In the genomic region with DNA sequence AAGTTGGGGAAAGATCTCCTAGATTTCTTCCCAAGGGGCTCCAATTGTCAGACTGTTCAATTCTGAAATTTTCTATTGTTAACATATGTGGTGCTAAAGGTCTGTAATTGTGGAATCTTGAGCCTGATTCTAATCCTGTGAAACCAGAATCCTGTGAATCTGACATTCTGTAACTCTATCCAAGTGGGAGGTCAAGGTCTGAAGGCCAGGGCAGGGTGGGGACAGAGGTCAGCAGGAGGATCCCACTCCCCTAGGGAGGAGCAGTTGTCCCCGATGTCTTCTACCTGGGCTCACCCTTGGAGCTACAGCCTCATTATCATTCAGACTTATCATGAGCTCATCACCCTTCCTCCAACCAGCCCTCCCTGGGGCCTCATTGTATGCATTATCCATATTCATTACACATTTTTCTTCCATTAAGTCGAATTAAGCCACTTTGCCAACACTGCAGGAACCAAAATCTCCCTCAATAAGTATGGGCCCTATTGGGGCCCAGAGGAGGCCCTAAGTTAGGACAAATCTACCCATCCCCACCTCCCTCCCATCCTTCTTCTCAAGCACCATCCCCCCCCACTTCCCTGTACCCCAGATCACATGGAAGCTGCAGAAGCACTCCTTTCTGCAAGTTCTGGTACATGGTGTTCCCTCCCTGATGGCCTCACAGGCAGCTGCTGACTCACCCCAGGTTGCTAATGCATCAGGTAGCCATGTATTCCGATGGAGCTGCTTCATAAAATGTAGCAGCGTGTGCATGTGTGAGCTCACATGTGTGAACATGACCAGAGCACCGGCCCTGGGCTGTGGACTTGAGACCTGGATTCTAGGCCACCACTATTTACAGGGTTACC, we compare ENCODE assay signal across 16 cellular contexts. TPM values are rescaled to one million over a fixed set of nuclear protein-coding genes. Genes with fewer than 3 reads are reported as not detected.
A peak's percentile ranks its signal among the peaks of the same experiment; 100 is the strongest.
DNase-seq lines count a peak whose midpoint lies in the region; ATAC-seq and TF ChIP-seq lines count a peak whose summit lies in the region.
"Had no signal": no experiment of that assay in that cellular context is flagged by ENCODE, and none has a peak within 500 bp of the region (broad histone marks: within the 10 kb centered on the region; RNA-seq: fewer than 3 reads in every experiment).

No MANE protein-coding gene starts in this region.

- H3K27ac ChIP-seq in CD4-positive, alpha-beta memory T cell (ENCODE audit: low read depth, low read length): no peak overlapping the region
- H3K27ac ChIP-seq in RWPE2 (ENCODE audit: poor library complexity, severe bottlenecking) (peak overlapping the region; percentile 87), Karpas-422 (ENCODE audit: low read length) (no peak overlapping the region)
- H3K27ac ChIP-seq: colonic mucosa, SJSA1 had no signal

- no peak overlapping the region for H3K4me3 Mint-ChIP-seq in CD4-positive, alpha-beta memory T cell
- no peak overlapping the region for H3K4me3 Mint-ChIP-seq in nephron

- peaks cover 24 to 34% of the 10 kb centered on the region in 2 donors for H3K36me3 Mint-ChIP-seq in CD4-positive, alpha-beta memory T cell
- no peaks in the 10 kb centered on the region for H3K36me3 Mint-ChIP-seq in nephron (ENCODE audit: low read depth)
- H3K36me3 Mint-ChIP-seq in activated naive CD4-positive, alpha-beta T cell treated with anti-CD3 and anti-CD28 coated beads, Interleukin-2, amount 50 U/mL, for 72 hours: no peaks in the 10 kb centered on the region

- no peaks in the 10 kb centered on the region for H4K20me1 ChIP-seq in Karpas-422 (ENCODE audit: insufficient read depth, low read depth, low read length)

- H3K4me1 Mint-ChIP-seq in CD4-positive, alpha-beta memory T cell: peaks cover 0 to 5% (median 4%) of the 10 kb centered on the region in 4 donors
- H3K4me1 Mint-ChIP-seq in nephron: peaks cover 40% of the 10 kb centered on the region

- H3K27ac Mint-ChIP-seq in CD4-positive, alpha-beta memory T cell: peak overlapping the region in 6 of 7 donors; percentile 36 to 77 (median 56)
- H3K27ac Mint-ChIP-seq in nephron: peak overlapping the region; percentile 7 to 51 (median 15)
- peak overlapping the region in 1 of 2 donors; percentile 45 for H3K27ac Mint-ChIP-seq in activated naive CD4-positive, alpha-beta T cell treated with anti-CD3 and anti-CD28 coated beads, Interleukin-2, amount 50 U/mL, for 72 hours

- no peaks in the 10 kb centered on the region for H3K4me1 ChIP-seq in CD4-positive, alpha-beta memory T cell (ENCODE audit: insufficient read depth, low read length)
- H3K4me1 ChIP-seq in RWPE2 (ENCODE audit: insufficient read depth, poor library complexity, severe bottlenecking): peaks cover 45% of the 10 kb centered on the region
- no peaks in the 10 kb centered on the region for H3K4me1 ChIP-seq in Karpas-422 (ENCODE audit: low read length)
- H3K4me1 ChIP-seq: colonic mucosa had no signal

- peaks cover 16% of the 10 kb centered on the region for H3K36me3 ChIP-seq in CD4-positive, alpha-beta memory T cell (ENCODE audit: insufficient read depth, low read length)
- no peaks in the 10 kb centered on the region for H3K36me3 ChIP-seq in RWPE2 (ENCODE audit: low read depth)
- H3K36me3 ChIP-seq in Karpas-422 (ENCODE audit: insufficient read depth, low read length): no peaks in the 10 kb centered on the region
- H3K36me3 ChIP-seq: colonic mucosa, SJSA1 had no signal

- ATAC-seq in RWPE2 (ENCODE audit: low read depth) (peak; percentile 65), HG03039 (IDR thresholded peaks at IDR 0.05; ENCODE audit: unreplicated experiment) (no peak), HG03196 (IDR thresholded peaks at IDR 0.05; ENCODE audit: unreplicated experiment) (no peak)
- no peak for ATAC-seq in activated naive CD4-positive, alpha-beta T cell treated with anti-CD3 and anti-CD28 coated beads, Interleukin-2, amount 50 U/mL, for 72 hours

- no peak overlapping the region for H3K4me2 ChIP-seq in Karpas-422 (ENCODE audit: low read depth, low read length, poor library complexity, severe bottlenecking)

- no peaks in the 10 kb centered on the region for H3K9me3 Mint-ChIP-seq in CD4-positive, alpha-beta memory T cell
- no peaks in the 10 kb centered on the region for H3K9me3 Mint-ChIP-seq in nephron
- no peaks in the 10 kb centered on the region for H3K9me3 Mint-ChIP-seq in activated naive CD4-positive, alpha-beta T cell treated with anti-CD3 and anti-CD28 coated beads, Interleukin-2, amount 50 U/mL, for 72 hours

- H3K79me2 ChIP-seq in Karpas-422 (ENCODE audit: low read length): no peaks in the 10 kb centered on the region

- H3K9me3 ChIP-seq in CD4-positive, alpha-beta memory T cell (ENCODE audit: control insufficient read depth in 1 of 2, low read length in 2 of 2): no peaks in the 10 kb centered on the region
- H3K9me3 ChIP-seq in RWPE2 (ENCODE audit: severe bottlenecking) (no peaks in the 10 kb centered on the region), Karpas-422 (ENCODE audit: low read length) (no peaks in the 10 kb centered on the region)
- H3K9me3 ChIP-seq: Caco-2, colonic mucosa, SJSA1 had no signal

- no peak for DNase-seq in CD4-positive, alpha-beta memory T cell
- peak; percentile 83 for DNase-seq in RWPE2 (ENCODE audit: low spot score)
- peak; percentile 34 for DNase-seq in fibroblast of peridontal ligament (ENCODE audit: extremely low read depth)
- DNase-seq in activated naive CD4-positive, alpha-beta T cell treated with anti-CD3 and anti-CD28 coated beads, Interleukin-2, amount 50 U/mL, for 72 hours (ENCODE audit: low spot score in 2 of 2): no peak
- DNase-seq in Karpas-422: no peak
- DNase-seq: amygdala, colonic mucosa, NCI-H1694, NCI-H345 had no signal

- TF ChIP-seq CTCF in RWPE2 (IDR thresholded peaks at IDR 0.05; ENCODE audit: poor library complexity, severe bottlenecking) (no peak), nephron (IDR thresholded peaks at IDR 0.05; ENCODE audit: unreplicated experiment in 3 of 3) (no peak)

- no peaks in the 10 kb centered on the region for H3K27me3 Mint-ChIP-seq in CD4-positive, alpha-beta memory T cell
- no peaks in the 10 kb centered on the region for H3K27me3 Mint-ChIP-seq in nephron (ENCODE audit: low read depth)

- H3K9me2 ChIP-seq in Karpas-422 (replicated peaks; ENCODE audit: insufficient read depth, low read length): no peaks in the 10 kb centered on the region

- H2AFZ ChIP-seq in Karpas-422 (ENCODE audit: low read length): no peak overlapping the region

- no peak overlapping the region for H3K4me3 ChIP-seq in CD4-positive, alpha-beta memory T cell (ENCODE audit: low read length in 2 of 2)
- no peak overlapping the region for H3K4me3 ChIP-seq in RWPE2 (ENCODE audit: severe bottlenecking)
- no peak overlapping the region for H3K4me3 ChIP-seq in Karpas-422 (ENCODE audit: low read length)
- H3K4me3 ChIP-seq: colonic mucosa, SJSA1 had no signal

- H3K27me3 ChIP-seq in CD4-positive, alpha-beta memory T cell (ENCODE audit: insufficient read depth, low read length): no peaks in the 10 kb centered on the region
- H3K27me3 ChIP-seq in RWPE2 (ENCODE audit: insufficient read depth, poor library complexity, severe bottlenecking): no peaks in the 10 kb centered on the region
- no peaks in the 10 kb centered on the region for H3K27me3 ChIP-seq in Karpas-422 (ENCODE audit: low read length)
- H3K27me3 ChIP-seq: colonic mucosa, SJSA1 had no signal

- H3K9ac ChIP-seq in Karpas-422 (ENCODE audit: low read length): no peak overlapping the region

- CTCF ChIA-PET in CD4-positive, alpha-beta memory T cell (lab: Charles Lee; ENCODE audit: partially characterized antibody): interaction anchor here (1.0 to 3.0 kb wide), 10 partner anchors 9 to 168 kb away, joined by 3 to 9 read pairs (median 4); a partner anchor contains a TSS

- intact Hi-C loops in CD4-positive, alpha-beta memory T cell (cut with micrococcal nuclease): loop anchor here (2.0 to 5.0 kb wide), 2 partner anchors 33 to 769 kb away; a partner anchor contains a TSS

- POLR2A ChIA-PET in CD4-positive, alpha-beta memory T cell (lab: Charles Lee; ENCODE audit: partially characterized antibody): interaction anchor here (1.0 to 3.2 kb wide), 4 partner anchors 27 to 299 kb away, joined by 4 to 14 read pairs (median 6); a partner anchor contains a TSS

RNA-seq across cellular contexts. Expression of a gene that starts 32.4 kb away (rescaled TPM):
- total RNA-seq in CD4-positive, alpha-beta memory T cell: 10 to 100 TPM; 64.8 to 75.6 TPM
- 1 to 10 TPM; 3.2 to 8.4 TPM for polyA plus RNA-seq in CD4-positive, alpha-beta memory T cell
- total RNA-seq in activated naive CD4-positive, alpha-beta T cell treated with anti-CD3 and anti-CD28 coated beads, Interleukin-2, amount 50 U/mL, for 72 hours: 10 to 100 TPM in 1 of 2 donors, 1 to 10 TPM in 1; 9.0 to 12.6 TPM
- not detected in 2 replicates for total RNA-seq in Karpas-422 (2014; rRNA removed; shearing (Covaris generic); ENCODE audit: low replicate concordance)
- total RNA-seq: endothelial cell of umbilical vein, osteoblast, SJSA1 had no signal
- polyA plus RNA-seq: endothelial cell of umbilical vein had no signal

RNA-seq across cellular contexts. Expression of a gene that starts 32.8 kb away (rescaled TPM):
- 1 to 10 TPM; 2.9 to 3.9 TPM for total RNA-seq in CD4-positive, alpha-beta memory T cell
- polyA plus RNA-seq in CD4-positive, alpha-beta memory T cell: 1 to 10 TPM; 2.3 to 5.3 TPM
- 10 to 100 TPM; 16.1 to 21.0 TPM for total RNA-seq in activated naive CD4-positive, alpha-beta T cell treated with anti-CD3 and anti-CD28 coated beads, Interleukin-2, amount 50 U/mL, for 72 hours
- 10.8 and 11.3 TPM in 2 replicates for total RNA-seq in Karpas-422 (2014; rRNA removed; shearing (Covaris generic); ENCODE audit: low replicate concordance)

Comparison
In these comparisons a context has a peak if more than half of its experiments do, and no peak if none do; other contexts are left out.
1. DNase-seq: peak in RWPE2 (single experiment) and fibroblast of peridontal ligament (single experiment); none in CD4-positive, alpha-beta memory T cell (0 of 5), activated naive CD4-positive, alpha-beta T cell treated with anti-CD3 and anti-CD28 coated beads, Interleukin-2, amount 50 U/mL, for 72 hours (0 of 2) and Karpas-422 (single experiment).
2. RNA of a gene that starts 32.4 kb away (total RNA-seq): 64.8 to 75.6 TPM in CD4-positive, alpha-beta memory T cell and 9.0 to 12.6 TPM in activated naive CD4-positive, alpha-beta T cell treated with anti-CD3 and anti-CD28 coated beads, Interleukin-2, amount 50 U/mL, for 72 hours; not detected in Karpas-422; every median in the first group is over 10 times any median in the second.